ENCODE assay signal across 8 cellular contexts in genomic region chr4:112321768-112322684, GRCh38. TPM values are rescaled to one million over a fixed set of nuclear protein-coding genes. Genes with fewer than 3 reads are reported as not detected.
A peak's percentile ranks its signal among the peaks of the same experiment; 100 is the strongest.
DNase-seq lines count a peak whose midpoint lies in the region; ATAC-seq and TF ChIP-seq lines count a peak whose summit lies in the region.

No MANE protein-coding gene starts in this region.

- no peak overlapping the region for H3K27ac ChIP-seq in lower lobe of right lung

- no peak overlapping the region for H3K4me3 ChIP-seq in lower lobe of right lung

- H3K36me3 ChIP-seq in lower lobe of right lung, result peaks cover 16% of the 10 kb centered on the region

- peak; percentile 70 to 86 for ATAC-seq in lower lobe of right lung

- DNase-seq in A172 (ENCODE audit: low spot score), result peak; percentile 48
- peak; percentile 36 for DNase-seq in GM13977 (ENCODE audit: low spot score)
- DNase-seq in NCI-H2196 treated with DMSO at 0.1 percent for 48 hours (lab: John Stamatoyannopoulos, UW; ENCODE audit: unreplicated experiment), result peak; percentile 13
- peak; percentile 85 for DNase-seq in activated CD4-positive, alpha-beta T cell treated with anti-CD3 and anti-CD28 coated beads for 48 hours
- peak; percentile 58 for DNase-seq in dedifferentiated amniotic fluid mesenchymal stem cell (ENCODE audit: extremely low spot score)
- DNase-seq in lower lobe of right lung, result peak; percentile 70
- peak; percentile 26 for DNase-seq in stimulated activated CD8-positive, alpha-beta memory T cell treated with anti-CD3 and anti-CD28 coated beads, Interleukin-12 subunit alpha, Interleukin-12 subunit beta, amount 100 ng/mL, for 4 hours (ENCODE audit: low read depth)
- no peak for DNase-seq in T1000 (lab: John Stamatoyannopoulos, UW)

- H3K9me3 ChIP-seq in lower lobe of right lung, result no peaks in the 10 kb centered on the region

- no peaks in the 10 kb centered on the region for H3K27me3 ChIP-seq in lower lobe of right lung (ENCODE audit: low read depth)

- TF ChIP-seq CTCF in GM13977 (IDR thresholded peaks at IDR 0.05; ENCODE audit: extremely low read depth, insufficient read depth, missing control alignments) (peak; percentile 76), lower lobe of right lung (IDR thresholded peaks at IDR 0.05) (peak; percentile 87)

- in situ Hi-C loops in GM13977 (cut with MboI; ENCODE audit: low pct_unique_long_range_greater_than_20kb, low sequenced_read_pairs, unreplicated experiment), result loop anchor here (10.0 kb wide), 1 partner anchor 203 kb away; no protein-coding TSS in a partner anchor

- intact Hi-C loops in lower lobe of right lung (cut with DNase I), result loop anchor here (10.0 kb wide), 1 partner anchor 203 kb away; no protein-coding TSS in a partner anchor

- peaks cover 15% of the 10 kb centered on the region for H3K4me1 ChIP-seq in lower lobe of right lung

RNA-seq across cellular contexts. Expression of gene ALPK1, which starts 24.9 kb away (rescaled TPM):
- 8.8 and 11.6 TPM in 2 replicates for total RNA-seq in A172 (2014; rRNA removed; shearing (Covaris generic))
- total RNA-seq in lower lobe of right lung, result 40.1 TPM

RNA-seq across cellular contexts. Expression of gene TIFA, which starts 36.3 kb away (rescaled TPM):
- 8.4 and 9.5 TPM in 2 replicates for total RNA-seq in A172 (2014; rRNA removed; shearing (Covaris generic))
- 11.5 TPM for total RNA-seq in lower lobe of right lung
